In the genomic region with DNA sequence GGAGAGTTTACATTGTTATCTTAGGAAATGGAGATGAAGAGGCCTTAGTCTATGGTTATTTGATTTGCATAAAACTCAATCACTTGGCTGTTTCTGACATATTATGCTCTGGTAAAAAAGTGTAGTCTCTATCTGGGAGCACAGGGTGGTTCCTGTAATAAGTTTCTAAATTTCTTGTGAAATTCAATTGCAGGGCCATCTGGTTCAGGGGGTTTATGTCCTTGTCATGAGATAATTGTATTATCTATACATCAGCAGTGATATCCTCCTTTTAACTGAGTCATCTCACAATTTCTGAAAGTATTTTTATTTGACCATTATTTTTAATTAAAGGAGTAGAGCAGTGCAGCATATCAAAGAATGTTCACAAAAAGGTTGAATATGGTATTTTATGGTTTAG, we compare ENCODE assay signal across 16 cellular contexts.
DNase-seq lines count a peak whose midpoint lies in the region; ATAC-seq and TF ChIP-seq lines count a peak whose summit lies in the region.
"Had no signal": no experiment of that assay in that cellular context is flagged by ENCODE, and none has a peak within 500 bp of the region (broad histone marks: within the 10 kb centered on the region; RNA-seq: fewer than 3 reads in every experiment).

No MANE protein-coding gene starts in this region.

- DNase-seq in NCI-H82 (lab: John Stamatoyannopoulos, UW) (peak; percentile 83), SK-N-DZ (ENCODE audit: low spot score) (peak; percentile 99), DMS53 treated with DMSO at 0.1 percent for 48 hours (lab: John Stamatoyannopoulos, UW; ENCODE audit: unreplicated experiment) (no peak), DMS 273 (lab: John Stamatoyannopoulos, UW; ENCODE audit: unreplicated experiment) (no peak)
- DNase-seq: AML-193; Caco-2; Calu3; CD4-positive, alpha-beta T cell; CD8-positive, alpha-beta T cell; DMS 273 treated with DMSO at 0.1 percent for 48 hours; DMS153; DMS53; DMS79 treated with DMSO at 0.1 percent for 48 hours; GF-D8 had no signal

- peak; percentile 26; the same call in 2 of the 3 replicates for ATAC-seq in SK-N-SH treated with all-trans-retinoic acid at 6 μM for 48 hours
- ATAC-seq: A549; CD8-positive, alpha-beta T cell had no signal

TF ChIP-seq in SK-N-SH treated with all-trans-retinoic acid at 6 μM for 48 hours, 23 proteins besides CTCF, POLR2A, EP300 and RAD21:
- TF ChIP-seq, protein P1, sequence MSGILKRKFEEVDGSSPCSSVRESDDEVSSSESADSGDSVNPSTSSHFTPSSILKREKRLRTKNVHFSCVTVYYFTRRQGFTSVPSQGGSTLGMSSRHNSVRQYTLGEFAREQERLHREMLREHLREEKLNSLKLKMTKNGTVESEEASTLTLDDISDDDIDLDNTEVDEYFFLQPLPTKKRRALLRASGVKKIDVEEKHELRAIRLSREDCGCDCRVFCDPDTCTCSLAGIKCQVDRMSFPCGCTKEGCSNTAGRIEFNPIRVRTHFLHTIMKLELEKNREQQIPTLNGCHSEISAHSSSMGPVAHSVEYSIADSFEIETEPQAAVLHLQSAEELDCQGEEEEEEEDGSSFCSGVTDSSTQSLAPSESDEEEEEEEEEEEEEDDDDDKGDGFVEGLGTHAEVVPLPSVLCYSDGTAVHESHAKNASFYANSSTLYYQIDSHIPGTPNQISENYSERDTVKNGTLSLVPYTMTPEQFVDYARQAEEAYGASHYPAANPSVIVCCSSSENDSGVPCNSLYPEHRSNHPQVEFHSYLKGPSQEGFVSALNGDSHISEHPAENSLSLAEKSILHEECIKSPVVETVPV (CRISPR knock-in tag; IDR thresholded peaks at IDR 0.05) = peak; percentile 99
- TF ChIP-seq CSDC2 (CRISPR knock-in tag; IDR thresholded peaks at IDR 0.05) = no peak
- TF ChIP-seq ZNF70 (CRISPR knock-in tag; IDR thresholded peaks at IDR 0.05) = peak; percentile 66; the same call in 1 of the 2 replicates
- 0 out of 2 replicates have a peak, but pooled peaks have one; percentile 12 for TF ChIP-seq ZNF8 (CRISPR knock-in tag; IDR thresholded peaks at IDR 0.05)
- TF ChIP-seq ISL1 (CRISPR knock-in tag; IDR thresholded peaks at IDR 0.05) = peak; percentile 100
- TF ChIP-seq, protein P2, sequence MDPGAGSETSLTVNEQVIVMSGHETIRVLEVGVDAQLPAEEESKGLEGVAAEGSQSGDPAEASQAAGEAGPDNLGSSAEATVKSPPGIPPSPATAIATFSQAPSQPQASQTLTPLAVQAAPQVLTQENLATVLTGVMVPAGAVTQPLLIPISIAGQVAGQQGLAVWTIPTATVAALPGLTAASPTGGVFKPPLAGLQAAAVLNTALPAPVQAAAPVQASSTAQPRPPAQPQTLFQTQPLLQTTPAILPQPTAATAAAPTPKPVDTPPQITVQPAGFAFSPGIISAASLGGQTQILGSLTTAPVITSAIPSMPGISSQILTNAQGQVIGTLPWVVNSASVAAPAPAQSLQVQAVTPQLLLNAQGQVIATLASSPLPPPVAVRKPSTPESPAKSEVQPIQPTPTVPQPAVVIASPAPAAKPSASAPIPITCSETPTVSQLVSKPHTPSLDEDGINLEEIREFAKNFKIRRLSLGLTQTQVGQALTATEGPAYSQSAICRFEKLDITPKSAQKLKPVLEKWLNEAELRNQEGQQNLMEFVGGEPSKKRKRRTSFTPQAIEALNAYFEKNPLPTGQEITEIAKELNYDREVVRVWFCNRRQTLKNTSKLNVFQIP (CRISPR knock-in tag; IDR thresholded peaks at IDR 0.05; ENCODE audit: borderline replicate concordance, low read depth) = peak; percentile 91; the same call in 1 of the 2 replicates
- TF ChIP-seq SNAI2 (CRISPR knock-in tag; IDR thresholded peaks at IDR 0.05) = 0 out of 2 replicates have a peak, but pooled peaks have one; percentile 75
- peak; percentile 96 for TF ChIP-seq ESRRG (CRISPR knock-in tag; IDR thresholded peaks at IDR 0.05)
- TF ChIP-seq ZC3H10 (CRISPR knock-in tag; IDR thresholded peaks at IDR 0.05) = peak; percentile 99
- TF ChIP-seq ZFP3 (CRISPR knock-in tag; IDR thresholded peaks at IDR 0.05) = no peak
- no peak for TF ChIP-seq ZFP30 (CRISPR knock-in tag; IDR thresholded peaks at IDR 0.05)
- no peak for TF ChIP-seq RARB (CRISPR knock-in tag; IDR thresholded peaks at IDR 0.05)
- TF ChIP-seq BACH2 (CRISPR knock-in tag; IDR thresholded peaks at IDR 0.05; ENCODE audit: borderline replicate concordance) = no peak
- no peak for TF ChIP-seq ARNTL (CRISPR knock-in tag; IDR thresholded peaks at IDR 0.05; ENCODE audit: borderline replicate concordance, low read depth)
- TF ChIP-seq, protein P3, sequence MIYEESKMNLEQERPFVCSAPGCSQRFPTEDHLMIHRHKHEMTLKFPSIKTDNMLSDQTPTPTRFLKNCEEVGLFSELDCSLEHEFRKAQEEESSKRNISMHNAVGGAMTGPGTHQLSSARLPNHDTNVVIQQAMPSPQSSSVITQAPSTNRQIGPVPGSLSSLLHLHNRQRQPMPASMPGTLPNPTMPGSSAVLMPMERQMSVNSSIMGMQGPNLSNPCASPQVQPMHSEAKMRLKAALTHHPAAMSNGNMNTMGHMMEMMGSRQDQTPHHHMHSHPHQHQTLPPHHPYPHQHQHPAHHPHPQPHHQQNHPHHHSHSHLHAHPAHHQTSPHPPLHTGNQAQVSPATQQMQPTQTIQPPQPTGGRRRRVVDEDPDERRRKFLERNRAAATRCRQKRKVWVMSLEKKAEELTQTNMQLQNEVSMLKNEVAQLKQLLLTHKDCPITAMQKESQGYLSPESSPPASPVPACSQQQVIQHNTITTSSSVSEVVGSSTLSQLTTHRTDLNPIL (CRISPR knock-in tag; IDR thresholded peaks at IDR 0.05; ENCODE audit: low read depth) = peak; percentile 98
- TF ChIP-seq, protein P4, sequence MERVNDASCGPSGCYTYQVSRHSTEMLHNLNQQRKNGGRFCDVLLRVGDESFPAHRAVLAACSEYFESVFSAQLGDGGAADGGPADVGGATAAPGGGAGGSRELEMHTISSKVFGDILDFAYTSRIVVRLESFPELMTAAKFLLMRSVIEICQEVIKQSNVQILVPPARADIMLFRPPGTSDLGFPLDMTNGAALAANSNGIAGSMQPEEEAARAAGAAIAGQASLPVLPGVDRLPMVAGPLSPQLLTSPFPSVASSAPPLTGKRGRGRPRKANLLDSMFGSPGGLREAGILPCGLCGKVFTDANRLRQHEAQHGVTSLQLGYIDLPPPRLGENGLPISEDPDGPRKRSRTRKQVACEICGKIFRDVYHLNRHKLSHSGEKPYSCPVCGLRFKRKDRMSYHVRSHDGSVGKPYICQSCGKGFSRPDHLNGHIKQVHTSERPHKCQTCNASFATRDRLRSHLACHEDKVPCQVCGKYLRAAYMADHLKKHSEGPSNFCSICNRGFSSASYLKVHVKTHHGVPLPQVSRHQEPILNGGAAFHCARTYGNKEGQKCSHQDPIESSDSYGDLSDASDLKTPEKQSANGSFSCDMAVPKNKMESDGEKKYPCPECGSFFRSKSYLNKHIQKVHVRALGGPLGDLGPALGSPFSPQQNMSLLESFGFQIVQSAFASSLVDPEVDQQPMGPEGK (CRISPR knock-in tag; IDR thresholded peaks at IDR 0.05; ENCODE audit: borderline replicate concordance) = peak; percentile 98
- no peak for TF ChIP-seq TOX (CRISPR knock-in tag; IDR thresholded peaks at IDR 0.05; ENCODE audit: borderline replicate concordance)
- peak; percentile 98 for TF ChIP-seq GLIS3 (CRISPR knock-in tag; IDR thresholded peaks at IDR 0.05)
- TF ChIP-seq TCF4 (CRISPR knock-in tag; IDR thresholded peaks at IDR 0.05; ENCODE audit: borderline replicate concordance) = peak; percentile 99
- TF ChIP-seq, protein P5, sequence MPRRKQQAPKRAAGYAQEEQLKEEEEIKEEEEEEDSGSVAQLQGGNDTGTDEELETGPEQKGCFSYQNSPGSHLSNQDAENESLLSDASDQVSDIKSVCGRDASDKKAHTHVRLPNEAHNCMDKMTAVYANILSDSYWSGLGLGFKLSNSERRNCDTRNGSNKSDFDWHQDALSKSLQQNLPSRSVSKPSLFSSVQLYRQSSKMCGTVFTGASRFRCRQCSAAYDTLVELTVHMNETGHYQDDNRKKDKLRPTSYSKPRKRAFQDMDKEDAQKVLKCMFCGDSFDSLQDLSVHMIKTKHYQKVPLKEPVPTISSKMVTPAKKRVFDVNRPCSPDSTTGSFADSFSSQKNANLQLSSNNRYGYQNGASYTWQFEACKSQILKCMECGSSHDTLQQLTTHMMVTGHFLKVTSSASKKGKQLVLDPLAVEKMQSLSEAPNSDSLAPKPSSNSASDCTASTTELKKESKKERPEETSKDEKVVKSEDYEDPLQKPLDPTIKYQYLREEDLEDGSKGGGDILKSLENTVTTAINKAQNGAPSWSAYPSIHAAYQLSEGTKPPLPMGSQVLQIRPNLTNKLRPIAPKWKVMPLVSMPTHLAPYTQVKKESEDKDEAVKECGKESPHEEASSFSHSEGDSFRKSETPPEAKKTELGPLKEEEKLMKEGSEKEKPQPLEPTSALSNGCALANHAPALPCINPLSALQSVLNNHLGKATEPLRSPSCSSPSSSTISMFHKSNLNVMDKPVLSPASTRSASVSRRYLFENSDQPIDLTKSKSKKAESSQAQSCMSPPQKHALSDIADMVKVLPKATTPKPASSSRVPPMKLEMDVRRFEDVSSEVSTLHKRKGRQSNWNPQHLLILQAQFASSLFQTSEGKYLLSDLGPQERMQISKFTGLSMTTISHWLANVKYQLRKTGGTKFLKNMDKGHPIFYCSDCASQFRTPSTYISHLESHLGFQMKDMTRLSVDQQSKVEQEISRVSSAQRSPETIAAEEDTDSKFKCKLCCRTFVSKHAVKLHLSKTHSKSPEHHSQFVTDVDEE (CRISPR knock-in tag; IDR thresholded peaks at IDR 0.05) = peak; percentile 98
- no peak for TF ChIP-seq ZNF565 (CRISPR knock-in tag; conservative IDR thresholded peaks at IDR 0.05; ENCODE audit: low read depth)

Comparison
In these comparisons a context has a peak if more than half of its experiments do, and no peak if none do; other contexts are left out.
1. DNase-seq: peak in NCI-H82 (single experiment) and SK-N-DZ (single experiment); none in DMS53 treated with DMSO at 0.1 percent for 48 hours (single experiment) and DMS 273 (single experiment).